1 cellular context compared by ENCODE assay signal in genomic region chr9:33816327-33817252, GRCh38.
TF ChIP-seq lines count a peak whose summit lies in the region.

UBE2R2 (plus strand) TSS chr9:33817160; CDS start chr9:33817758, 598 bp downstream.

TF ChIP-seq in HepG2, 621 proteins besides CTCF, POLR2A, EP300 and RAD21 (continued from another document and continues in another):
- TF ChIP-seq MAFK (conservative IDR thresholded peaks at IDR 0.05 in 1 of 2, IDR thresholded peaks at IDR 0.05 in 1 of 2; ENCODE audit: low read length in 2 of 2) (no peak), TOE1 (CRISPR knock-in tag; IDR thresholded peaks at IDR 0.05) (no peak), ETS1 (CRISPR knock-in tag; IDR thresholded peaks at IDR 0.05) (no peak), SP5 (CRISPR knock-in tag; IDR thresholded peaks at IDR 0.05; ENCODE audit: borderline replicate concordance, low read depth) (peak; percentile 65), IKZF4 (CRISPR knock-in tag; IDR thresholded peaks at IDR 0.05; ENCODE audit: borderline replicate concordance, low read depth, not compliant biosample characterization) (peak; percentile 70), ZNF790 (CRISPR knock-in tag; IDR thresholded peaks at IDR 0.05; ENCODE audit: borderline replicate concordance) (0 out of 2 replicates have a peak, but pooled peaks have one; percentile 35), E2F1 (CRISPR knock-in tag; IDR thresholded peaks at IDR 0.05) (0 out of 2 replicates have a peak, but pooled peaks have one; percentile 35), MXD3 (CRISPR knock-in tag; IDR thresholded peaks at IDR 0.05) (peak; percentile 61; the same call in 1 of the 2 replicates), FOXA3 (CRISPR knock-in tag; IDR thresholded peaks at IDR 0.05) (peak; percentile 34; the same call in 1 of the 2 replicates), ZFP37 (CRISPR knock-in tag; IDR thresholded peaks at IDR 0.05; ENCODE audit: borderline replicate concordance) (no peak), ZNF180 (CRISPR knock-in tag; IDR thresholded peaks at IDR 0.05; ENCODE audit: borderline replicate concordance, low read depth) (0 out of 2 replicates have a peak, but pooled peaks have one; percentile 14), SMAD3 (CRISPR knock-in tag; IDR thresholded peaks at IDR 0.05) (no peak), NRL (CRISPR knock-in tag; IDR thresholded peaks at IDR 0.05; ENCODE audit: borderline replicate concordance) (peak; percentile 92), ZNF574 (CRISPR knock-in tag; IDR thresholded peaks at IDR 0.05) (peak; percentile 63; the same call in 1 of the 2 replicates), ZNF224 (CRISPR knock-in tag; IDR thresholded peaks at IDR 0.05) (0 out of 2 replicates have a peak, but pooled peaks have one; percentile 54), KDM3A (CRISPR knock-in tag; IDR thresholded peaks at IDR 0.05; ENCODE audit: low read depth) (peak; percentile 22; the same call in 1 of the 2 replicates), ZNF468 (CRISPR knock-in tag; IDR thresholded peaks at IDR 0.05) (no peak), NCOR1 (IDR thresholded peaks at IDR 0.05; ENCODE audit: borderline replicate concordance, low read length) (peak; percentile 48; the same call in 1 of the 2 replicates), HINFP (CRISPR knock-in tag; IDR thresholded peaks at IDR 0.05; ENCODE audit: low read depth) (peak; percentile 49), ZFP90 (CRISPR knock-in tag; IDR thresholded peaks at IDR 0.05; ENCODE audit: borderline replicate concordance) (0 out of 2 replicates have a peak, but pooled peaks have one; percentile 56), GATAD1 (CRISPR knock-in tag; IDR thresholded peaks at IDR 0.05) (peak; percentile 63; the same call in 1 of the 2 replicates), ARID5B (CRISPR knock-in tag; IDR thresholded peaks at IDR 0.05) (peak; percentile 41; the same call in 1 of the 2 replicates), ZBTB38 (CRISPR knock-in tag; IDR thresholded peaks at IDR 0.05) (peak; percentile 25; the same call in 1 of the 2 replicates), MXI1 (IDR thresholded peaks at IDR 0.05; ENCODE audit: borderline replicate concordance, low read depth, low read length) (peak; percentile 55; the same call in 1 of the 3 replicates), ZNF234 (CRISPR knock-in tag; conservative IDR thresholded peaks at IDR 0.05) (no peak), AKNA (CRISPR knock-in tag; IDR thresholded peaks at IDR 0.05; ENCODE audit: borderline replicate concordance) (0 out of 2 replicates have a peak, but pooled peaks have one; percentile 54), NKX3-1 (CRISPR knock-in tag; IDR thresholded peaks at IDR 0.05) (peak; percentile 25; the same call in 1 of the 2 replicates), REL (CRISPR knock-in tag; conservative IDR thresholded peaks at IDR 0.05) (no peak), ZC3H13 (CRISPR knock-in tag; IDR thresholded peaks at IDR 0.05) (peak; percentile 65; the same call in 1 of the 2 replicates), FUBP1 (CRISPR knock-in tag; IDR thresholded peaks at IDR 0.05; ENCODE audit: borderline replicate concordance) (no peak; the same call in 1 of the 2 replicates), MED13 (CRISPR knock-in tag; IDR thresholded peaks at IDR 0.05) (peak; percentile 17; the same call in 1 of the 2 replicates), HOXA5 (CRISPR knock-in tag; IDR thresholded peaks at IDR 0.05) (no peak), TMF1 (CRISPR knock-in tag; IDR thresholded peaks at IDR 0.05; ENCODE audit: low read depth) (0 out of 2 replicates have a peak, but pooled peaks have one; percentile 52), YEATS4 (CRISPR knock-in tag; IDR thresholded peaks at IDR 0.05; ENCODE audit: borderline replicate concordance) (peak; percentile 81), ZNF253 (CRISPR knock-in tag; IDR thresholded peaks at IDR 0.05; ENCODE audit: borderline replicate concordance) (0 out of 2 replicates have a peak, but pooled peaks have one; percentile 15), GABPA (IDR thresholded peaks at IDR 0.05; ENCODE audit: low read depth, low read length) (no peak), GABPA (CRISPR knock-in tag; IDR thresholded peaks at IDR 0.05; ENCODE audit: low read depth) (0 out of 2 replicates have a peak, but pooled peaks have one; percentile 10), MYNN (CRISPR knock-in tag; IDR thresholded peaks at IDR 0.05; ENCODE audit: low read depth) (no peak; the same call in 1 of the 2 replicates), ZNF598 (CRISPR knock-in tag; IDR thresholded peaks at IDR 0.05; ENCODE audit: borderline replicate concordance) (peak; percentile 82), ZNF501 (CRISPR knock-in tag; IDR thresholded peaks at IDR 0.05) (peak; percentile 49; the same call in 1 of the 2 replicates), KMT2B (CRISPR knock-in tag; IDR thresholded peaks at IDR 0.05) (peak; percentile 25; the same call in 1 of the 2 replicates)
